9 cellular contexts compared by ENCODE assay signal in the genomic region with DNA sequence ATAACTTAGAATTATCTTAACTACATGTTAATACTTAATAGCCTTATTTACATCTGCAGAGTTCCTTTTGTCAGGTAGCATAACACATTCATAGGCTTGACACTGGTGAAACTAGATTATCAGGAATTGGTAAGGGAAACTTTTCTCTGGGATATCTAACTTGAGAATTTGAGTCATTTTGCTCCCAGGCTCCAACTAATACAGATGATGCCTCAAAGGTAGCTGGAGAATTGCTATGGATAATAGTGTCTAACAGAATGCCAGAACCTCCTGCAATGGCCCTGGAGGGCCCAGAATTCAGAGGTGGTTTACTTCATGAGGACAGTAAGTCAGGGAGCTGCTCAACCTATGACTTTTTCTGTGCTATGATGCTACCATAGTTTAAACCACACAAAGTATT. TPM values are rescaled to one million over a fixed set of nuclear protein-coding genes. Genes with fewer than 3 reads are reported as not detected.
"Had no signal": no experiment of that assay in that cellular context is flagged by ENCODE, and none has a peak within 500 bp of the region (broad histone marks: within the 10 kb centered on the region; RNA-seq: fewer than 3 reads in every experiment).

No MANE protein-coding gene starts in this region.

- H3K4me3 ChIP-seq: GM12878 had no signal

- FAIRE-seq: G401.6, GM12878, GM12891, GM12892, GM18507, GM19239 had no signal

- DNase-seq: GDM1, GF-D8 had no signal

- ATAC-seq: GM12878 had no signal

RNA-seq across cellular contexts. Expression of a gene that starts 13.9 kb away (rescaled TPM):
- total RNA-seq: G401, GM12878 had no signal
- polyA plus RNA-seq: GM12878 had no signal
